16 cellular contexts compared by ENCODE assay signal in genomic region chr11:540583-541432, GRCh38. TPM values are rescaled to one million over a fixed set of nuclear protein-coding genes. Genes with fewer than 3 reads are reported as not detected.
DNase-seq lines count a peak whose midpoint lies in the region; ATAC-seq and TF ChIP-seq lines count a peak whose summit lies in the region.
"Had no signal": no experiment of that assay in that cellular context is flagged by ENCODE, and none has a peak within 500 bp of the region (broad histone marks: within the 10 kb centered on the region; RNA-seq: fewer than 3 reads in every experiment).

No MANE protein-coding gene starts in this region.

- H3K4me2 ChIP-seq in BLaER1 (peak overlapping the region; percentile 46), osteoblast (ENCODE audit: insufficient read depth, low read length) (no peak overlapping the region)
- H3K4me2 ChIP-seq: KMS-11, PC-9 had no signal

- H3K27me3 ChIP-seq in BLaER1 (no peaks in the 10 kb centered on the region), osteoblast (ENCODE audit: insufficient read depth, low read length) (no peaks in the 10 kb centered on the region), stomach (peaks cover 0 to 22% (median 0%) of the 10 kb centered on the region in 3 donors)

- no peak overlapping the region for H3K4me3 ChIP-seq in BLaER1
- no peak overlapping the region for H3K4me3 ChIP-seq in osteoblast (ENCODE audit: insufficient read depth, low read length)
- no peak overlapping the region for H3K4me3 ChIP-seq in stomach
- H3K4me3 ChIP-seq: PC-9 had no signal

- no peak overlapping the region for H3K4me3 Mint-ChIP-seq in CD14-positive monocyte
- no peak overlapping the region for H3K4me3 Mint-ChIP-seq in naive thymus-derived CD8-positive, alpha-beta T cell
- H3K4me3 Mint-ChIP-seq: B cell had no signal

- intact Hi-C loops in CD14-positive monocyte (cut with micrococcal nuclease) (no loop called here), stomach (cut with DNase I; ENCODE audit: low total_unique reads) (no loop called here)

- no peaks in the 10 kb centered on the region for H3K36me3 Mint-ChIP-seq in CD14-positive monocyte
- H3K36me3 Mint-ChIP-seq in naive thymus-derived CD8-positive, alpha-beta T cell, result peaks cover 0 to 4% (median 2%) of the 10 kb centered on the region in 3 donors

- H3K4me1 ChIP-seq in BLaER1 (peaks cover 51% of the 10 kb centered on the region), osteoblast (ENCODE audit: insufficient read depth, low read length) (peaks cover 13% of the 10 kb centered on the region), stomach (peaks cover 22 to 26% (median 25%) of the 10 kb centered on the region in 4 donors)

- no peaks in the 10 kb centered on the region for H3K79me2 ChIP-seq in osteoblast (ENCODE audit: insufficient read depth, low read length)

- WGBS in stomach, 5 donors, result 87 to 96% (median 92%) methylated on average over 15 to 23 of the region's 23 CpGs

- POLR2A ChIA-PET in naive thymus-derived CD8-positive, alpha-beta T cell (lab: Charles Lee), result interaction anchor here (0.8 kb wide), 1 partner anchor 12 kb away, joined by 3 read pairs; no protein-coding TSS in a partner anchor

- TF ChIP-seq POLR2A in stomach (IDR thresholded peaks at IDR 0.05), result no peak

- ATAC-seq in naive thymus-derived CD8-positive, alpha-beta T cell, result no peak
- ATAC-seq: HCT116 had no signal

- H3K36me3 ChIP-seq in BLaER1 (no peaks in the 10 kb centered on the region), osteoblast (ENCODE audit: insufficient read depth, low read length) (no peaks in the 10 kb centered on the region), stomach (no peaks in the 10 kb centered on the region)

- TF ChIP-seq EP300 in stomach (IDR thresholded peaks at IDR 0.05), result no peak

- no peaks in the 10 kb centered on the region for H3K9me3 ChIP-seq in BLaER1
- no peaks in the 10 kb centered on the region for H3K9me3 ChIP-seq in osteoblast (ENCODE audit: low read depth, low read length)
- H3K9me3 ChIP-seq in stomach, result no peaks in the 10 kb centered on the region

- H3K27ac ChIP-seq in BLaER1, result peak overlapping the region; percentile 31
- no peak overlapping the region for H3K27ac ChIP-seq in osteoblast (ENCODE audit: low read depth, low read length)
- no peak overlapping the region for H3K27ac ChIP-seq in stomach
- H3K27ac ChIP-seq: HL-60, KMS-11, PC-9 had no signal

- H4K20me1 ChIP-seq in BLaER1 (peaks cover 7% of the 10 kb centered on the region; the same call in 1 of the 2 replicates), osteoblast (ENCODE audit: insufficient read depth, low read length) (no peaks in the 10 kb centered on the region)

- no peak overlapping the region for H3K27ac Mint-ChIP-seq in CD14-positive monocyte
- H3K27ac Mint-ChIP-seq in naive thymus-derived CD8-positive, alpha-beta T cell, result peak overlapping the region in 1 of 10 donors; percentile 4
- H3K27ac Mint-ChIP-seq: B cell had no signal

- no peak overlapping the region for H2AFZ ChIP-seq in osteoblast (ENCODE audit: low read length)
- H2AFZ ChIP-seq: PC-9 had no signal

- peaks cover 15 to 40% (median 26%) of the 10 kb centered on the region in 3 donors for H3K27me3 Mint-ChIP-seq in CD14-positive monocyte (ENCODE audit: low read depth in 3 of 3)
- no peaks in the 10 kb centered on the region for H3K27me3 Mint-ChIP-seq in naive thymus-derived CD8-positive, alpha-beta T cell
- H3K27me3 Mint-ChIP-seq: B cell had no signal

- H3K4me1 Mint-ChIP-seq in CD14-positive monocyte, result peaks cover 9% of the 10 kb centered on the region
- H3K4me1 Mint-ChIP-seq in naive thymus-derived CD8-positive, alpha-beta T cell, result peaks cover 2 to 20% (median 18%) of the 10 kb centered on the region in 4 donors

- peak; percentile 41 for DNase-seq in CD14-positive monocyte (ENCODE audit: low spot score)
- peak; percentile 52 for DNase-seq in islet precursor cell
- peak; percentile 80 for DNase-seq in osteoblast (ENCODE audit: insufficient read length, low spot score, missing footprints)
- no peak for DNase-seq in stomach
- DNase-seq in NCI-H345 (lab: John Stamatoyannopoulos, UW), result no peak
- no peak for DNase-seq in naive thymus-derived CD8-positive, alpha-beta T cell
- DNase-seq: GF-D8, NCI-H1092, NCI-H2107, NCI-H748 treated with DMSO at 0.1 percent for 48 hours, PC-9 had no signal

- peaks cover 0 to 4% (median 0%) of the 10 kb centered on the region in 7 donors for H3K9me3 Mint-ChIP-seq in CD14-positive monocyte
- no peaks in the 10 kb centered on the region for H3K9me3 Mint-ChIP-seq in naive thymus-derived CD8-positive, alpha-beta T cell

- TF ChIP-seq CTCF in CD14-positive monocyte (IDR thresholded peaks at IDR 0.05), result no peak
- no peak for TF ChIP-seq CTCF in osteoblast (IDR thresholded peaks at IDR 0.05; ENCODE audit: extremely low read depth, low read depth, low read length)
- TF ChIP-seq CTCF in stomach (IDR thresholded peaks at IDR 0.05), result no peak

- H3K9ac ChIP-seq in BLaER1, result peak overlapping the region; percentile 58
- H3K9ac ChIP-seq: KMS-11 had no signal

RNA-seq across cellular contexts. Expression of gene LRRC56, which starts 3.5 kb away (rescaled TPM):
- polyA plus RNA-seq in CD14-positive monocyte (under 1 TPM in 1 of 2 donors, not detected in 1; 0.09 TPM), stomach (1 to 10 TPM; 2.1 to 2.9 (median 2.9) TPM)
- total RNA-seq in osteoblast (0.88 and 1.1 TPM in 2 replicates), stomach (1 to 10 TPM in 3 of 5 donors, under 1 TPM in 1, not detected in 1; 0.18 to 8.1 (median 3.3) TPM)
- 1 to 10 TPM; 4.4 to 5.2 TPM for total RNA-seq in naive thymus-derived CD8-positive, alpha-beta T cell
- polyA plus RNA-seq in naive thymus-derived CD8-positive, alpha-beta T cell, result 1 to 10 TPM in 1 of 3 donors, under 1 TPM in 2; 0.32 to 1.1 (median 0.44) TPM

RNA-seq across cellular contexts. Expression of gene HRAS, which starts 5.4 kb away (rescaled TPM):
- polyA plus RNA-seq in CD14-positive monocyte (10 to 100 TPM; 10.1 to 10.3 TPM), stomach (100 to 1,000 TPM; 108 to 181 (median 131) TPM)
- total RNA-seq in osteoblast (28.6 and 35.7 TPM in 2 replicates), stomach (10 to 100 TPM; 14.2 to 87.5 (median 21.6) TPM)
- 10 to 100 TPM; 36.2 to 40.7 TPM for total RNA-seq in naive thymus-derived CD8-positive, alpha-beta T cell
- 10 to 100 TPM in 2 of 3 donors, 1 to 10 TPM in 1; 8.6 to 26.7 (median 15.3) TPM for polyA plus RNA-seq in naive thymus-derived CD8-positive, alpha-beta T cell

RNA-seq across cellular contexts. Expression of gene LMNTD2, which starts 19.7 kb away (rescaled TPM):
- 1 to 10 TPM in 1 of 2 donors, under 1 TPM in 1; 0.67 to 1.2 TPM for polyA plus RNA-seq in CD14-positive monocyte
- total RNA-seq in osteoblast, result 0.29 and 0.36 TPM in 2 replicates
- total RNA-seq in stomach, result 10 to 100 TPM in 3 of 5 donors, 1 to 10 TPM in 1, under 1 TPM in 1; 0.55 to 92.7 (median 12.8) TPM
- 1 to 10 TPM; 6.3 to 9.2 (median 7.2) TPM for polyA plus RNA-seq in stomach
- total RNA-seq in naive thymus-derived CD8-positive, alpha-beta T cell, result 1 to 10 TPM; 6.5 to 7.2 TPM
- 1 to 10 TPM in 1 of 3 donors, under 1 TPM in 2; 0.96 to 1.9 (median 0.99) TPM for polyA plus RNA-seq in naive thymus-derived CD8-positive, alpha-beta T cell

RNA-seq across cellular contexts. Expression of gene RASSF7, which starts 20.0 kb away (rescaled TPM):
- polyA plus RNA-seq in CD14-positive monocyte (10 to 100 TPM in 1 of 2 donors, 1 to 10 TPM in 1; 10.0 to 12.4 TPM), stomach (100 to 1,000 TPM in 2 of 3 donors, 10 to 100 TPM in 1; 73.0 to 121 (median 103) TPM)
- total RNA-seq in osteoblast (2.4 and 6.2 TPM in 2 replicates), stomach (100 to 1,000 TPM in 2 of 5 donors, 10 to 100 TPM in 3; 16.7 to 330 (median 86.6) TPM)
- total RNA-seq in naive thymus-derived CD8-positive, alpha-beta T cell, result 10 to 100 TPM; 33.7 to 37.6 TPM
- 10 to 100 TPM; 22.5 to 32.3 (median 24.2) TPM for polyA plus RNA-seq in naive thymus-derived CD8-positive, alpha-beta T cell

RNA-seq across cellular contexts. Expression of gene RNH1, which starts 33.8 kb away (rescaled TPM):
- polyA plus RNA-seq in CD14-positive monocyte (100 to 1,000 TPM; 443 to 445 TPM), stomach (100 to 1,000 TPM in 2 of 3 donors, 10 to 100 TPM in 1; 95.3 to 149 (median 106) TPM)
- total RNA-seq in osteoblast (441 and 506 TPM in 2 replicates), stomach (100 to 1,000 TPM in 4 of 5 donors, 10 to 100 TPM in 1; 61.3 to 260 (median 137) TPM)
- 100 to 1,000 TPM; 102 to 107 TPM for total RNA-seq in naive thymus-derived CD8-positive, alpha-beta T cell
- polyA plus RNA-seq in naive thymus-derived CD8-positive, alpha-beta T cell, result 100 to 1,000 TPM; 152 to 198 (median 170) TPM

Comparison
In these comparisons a context has a peak if more than half of its experiments do, and no peak if none do; other contexts are left out.
1. DNase-seq: peak in CD14-positive monocyte (single experiment), islet precursor cell (single experiment) and osteoblast (single experiment); none in stomach (single experiment), NCI-H345 (single experiment) and naive thymus-derived CD8-positive, alpha-beta T cell (0 of 10).